In the genomic region with DNA sequence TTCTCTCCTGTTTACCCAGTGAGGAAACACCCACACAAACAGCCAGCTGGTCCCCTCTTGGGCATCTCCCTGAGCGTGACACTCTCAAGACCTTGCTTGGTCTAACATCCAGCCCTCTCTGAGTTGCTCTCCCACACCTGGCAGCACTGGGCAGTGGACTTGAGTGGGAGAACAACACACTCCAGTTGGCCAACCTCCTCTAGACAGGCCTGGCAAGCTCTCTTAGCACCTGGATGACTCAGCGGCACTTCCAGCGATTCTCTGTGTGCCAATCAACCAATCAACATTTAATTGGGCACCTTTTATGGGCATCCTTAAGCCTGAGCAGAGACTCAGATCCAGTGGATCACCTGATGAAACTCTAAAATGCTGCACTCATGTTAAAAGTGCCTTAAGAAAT, we compare ENCODE assay signal across 20 cellular contexts.
DNase-seq lines count a peak whose midpoint lies in the region; ATAC-seq and TF ChIP-seq lines count a peak whose summit lies in the region.
"Had no signal": no experiment of that assay in that cellular context is flagged by ENCODE, and none has a peak within 500 bp of the region (broad histone marks: within the 10 kb centered on the region; RNA-seq: fewer than 3 reads in every experiment).

No MANE protein-coding gene starts in this region.

- H3K27ac ChIP-seq in layer of hippocampus (ENCODE audit: low read depth, low read length) (peak overlapping the region; percentile 99), temporal lobe (ENCODE audit: low read depth, low read length) (peak overlapping the region; percentile 98)

- H3K27ac Mint-ChIP-seq in glutamatergic neuron (ENCODE audit: unreplicated experiment): no peak overlapping the region
- H3K27ac Mint-ChIP-seq: activated naive CD4-positive, alpha-beta T cell treated with anti-CD3 and anti-CD28 coated beads, Interleukin-2, amount 50 U/mL, for 72 hours; mesothelial cell of epicardium; progenitor cell of endocrine pancreas had no signal

- H3K27me3 Mint-ChIP-seq in glutamatergic neuron (ENCODE audit: unreplicated experiment): peaks cover 4% of the 10 kb centered on the region

- no peak for TF ChIP-seq CTCF in glutamatergic neuron (IDR thresholded peaks at IDR 0.05; ENCODE audit: partially characterized antibody, unreplicated experiment)

- H3K9me3 Mint-ChIP-seq in glutamatergic neuron (ENCODE audit: unreplicated experiment): peaks cover 2% of the 10 kb centered on the region
- H3K9me3 Mint-ChIP-seq: activated naive CD4-positive, alpha-beta T cell treated with anti-CD3 and anti-CD28 coated beads, Interleukin-2, amount 50 U/mL, for 72 hours; mesothelial cell of epicardium; nephron progenitor cell had no signal

- H3K27me3 ChIP-seq in layer of hippocampus (ENCODE audit: control insufficient read depth, insufficient read depth, low read length): no peaks in the 10 kb centered on the region

- no peaks in the 10 kb centered on the region for H3K36me3 Mint-ChIP-seq in glutamatergic neuron (ENCODE audit: unreplicated experiment)
- H3K36me3 Mint-ChIP-seq: activated naive CD4-positive, alpha-beta T cell treated with anti-CD3 and anti-CD28 coated beads, Interleukin-2, amount 50 U/mL, for 72 hours; mesothelial cell of epicardium had no signal

- peaks cover 17% of the 10 kb centered on the region for H3K4me1 Mint-ChIP-seq in glutamatergic neuron (ENCODE audit: low read depth, unreplicated experiment)

- H3K4me3 Mint-ChIP-seq in glutamatergic neuron (ENCODE audit: unreplicated experiment): no peak overlapping the region
- H3K4me3 Mint-ChIP-seq: mesothelial cell of epicardium, nephron progenitor cell had no signal

- peak; percentile 49 for DNase-seq in activated effector memory CD4-positive, alpha-beta T cell treated with anti-CD3 and anti-CD28 coated beads, Interleukin-2, amount 50 U/mL, for 16 hours
- no peak for DNase-seq in activated effector memory CD4-positive, alpha-beta T cell treated with Interleukin-2 at 50 U/mL for 16 hours
- DNase-seq in SHP77 treated with DMSO at 0.1 percent for 48 hours (lab: John Stamatoyannopoulos, UW): peak; percentile 11
- DNase-seq in DMS153 treated with DMSO at 0.1 percent for 48 hours (lab: John Stamatoyannopoulos, UW; ENCODE audit: unreplicated experiment): no peak
- no peak for DNase-seq in glutamatergic neuron
- DNase-seq: activated T-cell treated with anti-CD3 and anti-CD28 coated beads, Interleukin-2, amount 50 U/mL, for 48 hours; KG1; kidney; NCI-H1048; NCI-H1930; NCI-H524 treated with DMSO at 0.1 percent for 48 hours; nephron progenitor cell; stimulated activated CD4-positive, alpha-beta T cell treated with anti-CD3 and anti-CD28 coated beads, Interleukin-2, amount 100 ng/mL, for 24 hours; stimulated activated naive CD4-positive, alpha-beta T cell treated with Interleukin-2 at 50 U/mL for 16 hours had no signal

- no peak for ATAC-seq in GM18511 (IDR thresholded peaks at IDR 0.05; ENCODE audit: unreplicated experiment)
- ATAC-seq: activated naive CD4-positive, alpha-beta T cell treated with anti-CD3 and anti-CD28 coated beads, Interleukin-2, amount 50 U/mL, for 72 hours had no signal

Comparison
In these comparisons a context has a peak if more than half of its experiments do, and no peak if none do; other contexts are left out.
1. DNase-seq: peak in activated effector memory CD4-positive, alpha-beta T cell treated with anti-CD3 and anti-CD28 coated beads, Interleukin-2, amount 50 U/mL, for 16 hours (single experiment) and SHP77 treated with DMSO at 0.1 percent for 48 hours (single experiment); none in activated effector memory CD4-positive, alpha-beta T cell treated with Interleukin-2 at 50 U/mL for 16 hours (single experiment), DMS153 treated with DMSO at 0.1 percent for 48 hours (single experiment) and glutamatergic neuron (single experiment).